ENCODE assay signal across 8 cellular contexts in the genomic region with DNA sequence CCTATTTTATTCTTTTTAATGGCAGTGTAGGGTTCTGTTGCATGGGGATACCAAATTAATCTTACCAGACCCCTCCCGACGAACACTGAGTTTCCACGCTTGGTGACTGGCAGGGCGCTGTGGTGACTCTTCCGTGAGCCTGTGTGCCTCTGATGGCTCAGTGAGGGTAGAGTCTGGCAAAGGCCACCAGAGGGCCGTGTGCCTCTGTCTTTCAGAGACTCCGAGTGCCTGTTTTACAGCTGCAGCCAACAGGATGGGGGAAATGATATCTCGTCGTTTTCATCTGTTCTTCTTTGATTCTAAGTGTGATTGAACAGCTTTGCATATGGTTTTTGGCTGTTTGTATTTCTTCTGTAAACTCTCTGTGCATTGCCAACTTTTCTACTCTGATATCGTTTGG.
DNase-seq lines count a peak whose midpoint lies in the region; ATAC-seq and TF ChIP-seq lines count a peak whose summit lies in the region.

No MANE protein-coding gene starts in this region.

- no peaks in the 10 kb centered on the region for H3K4me1 Mint-ChIP-seq in mesothelial cell of epicardium

- ATAC-seq in HG02840 (IDR thresholded peaks at IDR 0.05; ENCODE audit: low FRiP score, unreplicated experiment) = peak; percentile 96

- no peaks in the 10 kb centered on the region for H3K9me3 Mint-ChIP-seq in mesothelial cell of epicardium

- in situ Hi-C loops in GM13976 (cut with MboI; ENCODE audit: low sequenced_read_pairs, unreplicated experiment) = no loop called here

- no peaks in the 10 kb centered on the region for H3K27me3 Mint-ChIP-seq in mesothelial cell of epicardium (ENCODE audit: low read depth)

- no peak overlapping the region for H3K27ac ChIP-seq in 22Rv1
- H3K27ac ChIP-seq in substantia nigra (ENCODE audit: low read depth, low read length, poor library complexity, severe bottlenecking) = no peak overlapping the region

- DNase-seq in GM13976 (ENCODE audit: low spot score) (peak; percentile 82), NCI-H146 treated with DMSO at 0.1 percent for 48 hours (lab: John Stamatoyannopoulos, UW; ENCODE audit: unreplicated experiment) (peak; percentile 52), dermis blood vessel endothelial cell (peak; percentile 78), mesothelial cell of epicardium (ENCODE audit: low spot score in 2 of 2, unreplicated experiment in 2 of 2) (no peak), substantia nigra (lab: John Stamatoyannopoulos, UW) (peak in 42 of 49 donors; percentile 3 to 81 (median 52))
- DNase-seq in activated CD4-positive, alpha-beta T cell treated with anti-CD3 and anti-CD28 coated beads for 1 hour = peak; percentile 32

- peak overlapping the region; percentile 14 for H3K27ac Mint-ChIP-seq in mesothelial cell of epicardium

- H3K4me3 Mint-ChIP-seq in mesothelial cell of epicardium = no peak overlapping the region

- peaks cover 42% of the 10 kb centered on the region for H3K36me3 Mint-ChIP-seq in mesothelial cell of epicardium

- peak; percentile 45 for TF ChIP-seq CTCF in 22Rv1 (IDR thresholded peaks at IDR 0.05)
- TF ChIP-seq CTCF in GM13976 (IDR thresholded peaks at IDR 0.05; ENCODE audit: borderline replicate concordance, control extremely low read depth, extremely low read depth, insufficient read depth, missing control alignments) = peak; percentile 57
- TF ChIP-seq CTCF in mesothelial cell of epicardium (IDR thresholded peaks at IDR 0.05; ENCODE audit: unreplicated experiment) = no peak

Comparison
In these comparisons a context has a peak if more than half of its experiments do, and no peak if none do; other contexts are left out.
1. DNase-seq: peak in GM13976 (single experiment), NCI-H146 treated with DMSO at 0.1 percent for 48 hours (single experiment), activated CD4-positive, alpha-beta T cell treated with anti-CD3 and anti-CD28 coated beads for 1 hour (single experiment), dermis blood vessel endothelial cell (single experiment) and substantia nigra (42 of 49); none in mesothelial cell of epicardium (0 of 2).